Comparison of ENCODE assay signal across 1 cellular context in the genomic region with DNA sequence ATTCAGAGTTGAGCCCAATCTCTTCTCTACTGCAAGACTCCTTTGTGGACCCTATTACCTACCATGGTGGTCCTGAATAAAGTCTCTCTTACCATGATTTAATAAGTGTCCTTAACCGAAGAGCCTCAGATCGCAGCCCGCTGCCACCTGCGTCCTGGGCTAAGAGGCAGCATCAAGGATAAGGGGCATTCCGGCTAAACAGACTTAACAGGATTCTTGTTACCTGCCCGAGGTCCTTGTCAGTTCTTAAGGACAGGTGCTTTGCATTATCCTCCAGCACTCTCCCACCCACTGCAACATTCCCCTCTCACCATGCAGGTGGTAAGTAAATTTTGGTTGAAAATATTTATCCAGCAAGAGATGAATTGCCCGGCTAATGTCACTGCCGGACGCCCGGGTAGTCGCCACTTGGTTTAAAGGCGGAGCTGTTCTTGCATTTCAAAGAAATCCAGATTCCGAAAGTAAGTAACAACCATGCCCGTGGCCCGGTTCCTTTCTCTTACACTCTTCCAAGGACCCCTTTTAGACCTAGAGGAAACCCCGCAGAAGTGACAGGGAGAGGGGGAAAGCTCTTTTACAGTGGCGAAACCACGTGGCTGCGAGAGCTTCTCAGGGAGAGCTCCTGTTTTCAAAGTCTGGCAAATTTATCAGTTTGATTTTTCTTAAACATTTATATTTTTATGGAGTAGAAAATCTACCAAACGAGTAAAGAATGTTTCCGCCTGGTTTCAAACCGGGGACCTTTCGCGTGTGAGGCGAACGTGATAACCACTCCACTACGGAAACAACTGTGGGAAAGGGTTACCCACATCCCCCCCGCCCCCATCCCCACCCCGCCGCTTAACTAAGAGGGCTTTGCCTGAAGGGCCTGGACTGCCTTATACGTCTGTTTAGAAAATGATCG.
TF ChIP-seq lines count a peak whose summit lies in the region.

No MANE protein-coding gene starts in this region.

TF ChIP-seq in GM23338, 12 proteins besides CTCF, POLR2A, EP300 and RAD21 (continued from another document):
- TF ChIP-seq, protein P1, sequence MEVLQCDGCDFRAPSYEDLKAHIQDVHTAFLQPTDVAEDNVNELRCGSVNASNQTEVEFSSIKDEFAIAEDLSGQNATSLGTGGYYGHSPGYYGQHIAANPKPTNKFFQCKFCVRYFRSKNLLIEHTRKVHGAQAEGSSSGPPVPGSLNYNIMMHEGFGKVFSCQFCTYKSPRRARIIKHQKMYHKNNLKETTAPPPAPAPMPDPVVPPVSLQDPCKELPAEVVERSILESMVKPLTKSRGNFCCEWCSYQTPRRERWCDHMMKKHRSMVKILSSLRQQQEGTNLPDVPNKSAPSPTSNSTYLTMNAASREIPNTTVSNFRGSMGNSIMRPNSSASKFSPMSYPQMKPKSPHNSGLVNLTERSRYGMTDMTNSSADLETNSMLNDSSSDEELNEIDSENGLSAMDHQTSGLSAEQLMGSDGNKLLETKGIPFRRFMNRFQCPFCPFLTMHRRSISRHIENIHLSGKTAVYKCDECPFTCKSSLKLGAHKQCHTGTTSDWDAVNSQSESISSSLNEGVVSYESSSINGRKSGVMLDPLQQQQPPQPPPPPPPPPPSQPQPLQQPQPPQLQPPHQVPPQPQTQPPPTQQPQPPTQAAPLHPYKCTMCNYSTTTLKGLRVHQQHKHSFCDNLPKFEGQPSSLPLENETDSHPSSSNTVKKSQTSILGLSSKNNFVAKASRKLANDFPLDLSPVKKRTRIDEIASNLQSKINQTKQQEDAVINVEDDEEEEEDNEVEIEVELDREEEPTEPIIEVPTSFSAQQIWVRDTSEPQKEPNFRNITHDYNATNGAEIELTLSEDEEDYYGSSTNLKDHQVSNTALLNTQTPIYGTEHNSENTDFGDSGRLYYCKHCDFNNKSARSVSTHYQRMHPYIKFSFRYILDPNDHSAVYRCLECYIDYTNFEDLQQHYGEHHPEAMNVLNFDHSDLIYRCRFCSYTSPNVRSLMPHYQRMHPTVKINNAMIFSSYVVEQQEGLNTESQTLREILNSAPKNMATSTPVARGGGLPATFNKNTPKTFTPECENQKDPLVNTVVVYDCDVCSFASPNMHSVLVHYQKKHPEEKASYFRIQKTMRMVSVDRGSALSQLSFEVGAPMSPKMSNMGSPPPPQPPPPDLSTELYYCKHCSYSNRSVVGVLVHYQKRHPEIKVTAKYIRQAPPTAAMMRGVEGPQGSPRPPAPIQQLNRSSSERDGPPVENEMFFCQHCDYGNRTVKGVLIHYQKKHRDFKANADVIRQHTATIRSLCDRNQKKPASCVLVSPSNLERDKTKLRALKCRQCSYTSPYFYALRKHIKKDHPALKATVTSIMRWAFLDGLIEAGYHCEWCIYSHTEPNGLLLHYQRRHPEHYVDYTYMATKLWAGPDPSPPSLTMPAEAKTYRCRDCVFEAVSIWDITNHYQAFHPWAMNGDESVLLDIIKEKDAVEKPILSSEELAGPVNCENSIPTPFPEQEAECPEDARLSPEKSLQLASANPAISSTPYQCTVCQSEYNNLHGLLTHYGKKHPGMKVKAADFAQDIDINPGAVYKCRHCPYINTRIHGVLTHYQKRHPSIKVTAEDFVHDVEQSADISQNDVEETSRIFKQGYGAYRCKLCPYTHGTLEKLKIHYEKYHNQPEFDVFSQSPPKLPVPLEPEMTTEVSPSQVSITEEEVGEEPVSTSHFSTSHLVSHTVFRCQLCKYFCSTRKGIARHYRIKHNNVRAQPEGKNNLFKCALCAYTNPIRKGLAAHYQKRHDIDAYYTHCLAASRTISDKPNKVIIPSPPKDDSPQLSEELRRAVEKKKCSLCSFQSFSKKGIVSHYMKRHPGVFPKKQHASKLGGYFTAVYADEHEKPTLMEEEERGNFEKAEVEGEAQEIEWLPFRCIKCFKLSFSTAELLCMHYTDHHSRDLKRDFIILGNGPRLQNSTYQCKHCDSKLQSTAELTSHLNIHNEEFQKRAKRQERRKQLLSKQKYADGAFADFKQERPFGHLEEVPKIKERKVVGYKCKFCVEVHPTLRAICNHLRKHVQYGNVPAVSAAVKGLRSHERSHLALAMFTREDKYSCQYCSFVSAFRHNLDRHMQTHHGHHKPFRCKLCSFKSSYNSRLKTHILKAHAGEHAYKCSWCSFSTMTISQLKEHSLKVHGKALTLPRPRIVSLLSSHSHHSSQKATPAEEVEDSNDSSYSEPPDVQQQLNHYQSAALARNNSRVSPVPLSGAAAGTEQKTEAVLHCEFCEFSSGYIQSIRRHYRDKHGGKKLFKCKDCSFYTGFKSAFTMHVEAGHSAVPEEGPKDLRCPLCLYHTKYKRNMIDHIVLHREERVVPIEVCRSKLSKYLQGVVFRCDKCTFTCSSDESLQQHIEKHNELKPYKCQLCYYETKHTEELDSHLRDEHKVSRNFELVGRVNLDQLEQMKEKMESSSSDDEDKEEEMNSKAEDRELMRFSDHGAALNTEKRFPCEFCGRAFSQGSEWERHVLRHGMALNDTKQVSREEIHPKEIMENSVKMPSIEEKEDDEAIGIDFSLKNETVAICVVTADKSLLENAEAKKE (CRISPR knock-in tag; IDR thresholded peaks at IDR 0.05), result no peak
- TF ChIP-seq CREB1 (CRISPR knock-in tag; IDR thresholded peaks at IDR 0.05; ENCODE audit: low read depth), result no peak
- TF ChIP-seq, protein P2, sequence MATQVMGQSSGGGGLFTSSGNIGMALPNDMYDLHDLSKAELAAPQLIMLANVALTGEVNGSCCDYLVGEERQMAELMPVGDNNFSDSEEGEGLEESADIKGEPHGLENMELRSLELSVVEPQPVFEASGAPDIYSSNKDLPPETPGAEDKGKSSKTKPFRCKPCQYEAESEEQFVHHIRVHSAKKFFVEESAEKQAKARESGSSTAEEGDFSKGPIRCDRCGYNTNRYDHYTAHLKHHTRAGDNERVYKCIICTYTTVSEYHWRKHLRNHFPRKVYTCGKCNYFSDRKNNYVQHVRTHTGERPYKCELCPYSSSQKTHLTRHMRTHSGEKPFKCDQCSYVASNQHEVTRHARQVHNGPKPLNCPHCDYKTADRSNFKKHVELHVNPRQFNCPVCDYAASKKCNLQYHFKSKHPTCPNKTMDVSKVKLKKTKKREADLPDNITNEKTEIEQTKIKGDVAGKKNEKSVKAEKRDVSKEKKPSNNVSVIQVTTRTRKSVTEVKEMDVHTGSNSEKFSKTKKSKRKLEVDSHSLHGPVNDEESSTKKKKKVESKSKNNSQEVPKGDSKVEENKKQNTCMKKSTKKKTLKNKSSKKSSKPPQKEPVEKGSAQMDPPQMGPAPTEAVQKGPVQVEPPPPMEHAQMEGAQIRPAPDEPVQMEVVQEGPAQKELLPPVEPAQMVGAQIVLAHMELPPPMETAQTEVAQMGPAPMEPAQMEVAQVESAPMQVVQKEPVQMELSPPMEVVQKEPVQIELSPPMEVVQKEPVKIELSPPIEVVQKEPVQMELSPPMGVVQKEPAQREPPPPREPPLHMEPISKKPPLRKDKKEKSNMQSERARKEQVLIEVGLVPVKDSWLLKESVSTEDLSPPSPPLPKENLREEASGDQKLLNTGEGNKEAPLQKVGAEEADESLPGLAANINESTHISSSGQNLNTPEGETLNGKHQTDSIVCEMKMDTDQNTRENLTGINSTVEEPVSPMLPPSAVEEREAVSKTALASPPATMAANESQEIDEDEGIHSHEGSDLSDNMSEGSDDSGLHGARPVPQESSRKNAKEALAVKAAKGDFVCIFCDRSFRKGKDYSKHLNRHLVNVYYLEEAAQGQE (IDR thresholded peaks at IDR 0.05; ENCODE audit: unreplicated experiment), result no peak
TF ChIP-seq in GM23338: peak in this region for 0.
